In the genomic region with DNA sequence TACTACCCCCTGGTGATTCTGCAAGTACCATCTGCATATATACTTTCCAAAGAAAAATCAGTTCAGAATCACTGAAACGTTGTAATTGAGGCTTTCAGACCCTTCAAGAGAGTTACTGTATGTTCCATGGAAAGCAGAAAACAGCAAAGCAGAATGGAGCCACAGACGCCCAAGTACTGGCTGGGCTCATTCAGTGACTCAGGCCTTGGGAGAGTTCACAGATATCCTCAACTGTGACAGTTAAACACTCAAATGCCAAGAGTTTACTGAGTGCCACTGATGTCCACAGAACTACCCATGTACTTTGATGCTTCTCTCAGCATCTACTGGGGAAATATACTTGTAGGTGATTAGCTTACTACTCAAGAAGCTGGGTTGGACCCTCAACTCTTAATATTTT, we compare ENCODE assay signal across 19 cellular contexts.
A peak's percentile ranks its signal among the peaks of the same experiment; 100 is the strongest.
DNase-seq lines count a peak whose midpoint lies in the region; ATAC-seq, FAIRE-seq and TF ChIP-seq lines count a peak whose summit lies in the region.
"Had no signal": no experiment of that assay in that cellular context is flagged by ENCODE, and none has a peak within 500 bp of the region (broad histone marks: within the 10 kb centered on the region; RNA-seq: fewer than 3 reads in every experiment).

No MANE protein-coding gene starts in this region.

- no peak overlapping the region for H3K27ac ChIP-seq in right atrium auricular region
- H3K27ac ChIP-seq in naive thymus-derived CD4-positive, alpha-beta T cell (ENCODE audit: low read depth, low read length), result no peak overlapping the region
- no peak overlapping the region for H3K27ac ChIP-seq in SJCRH30

- CTCF ChIA-PET in naive thymus-derived CD4-positive, alpha-beta T cell (lab: Charles Lee), result no interaction called here

- H3K4me1 ChIP-seq in right atrium auricular region, result peaks cover 0 to 43% of the 10 kb centered on the region in 2 donors
- no peaks in the 10 kb centered on the region for H3K4me1 ChIP-seq in naive thymus-derived CD4-positive, alpha-beta T cell (ENCODE audit: control insufficient read depth in 2 of 2, insufficient read depth in 2 of 2, low read length in 2 of 2)
- peaks cover 4% of the 10 kb centered on the region; the same call in 1 of the 2 replicates for H3K4me1 ChIP-seq in SJCRH30

- intact Hi-C loops in Right ventricle myocardium superior (cut with DNase I), result no loop called here
- intact Hi-C loops in naive thymus-derived CD4-positive, alpha-beta T cell (cut with micrococcal nuclease), result no loop called here

- FAIRE-seq in bronchial epithelial cell (lab: Jason Lieb, UNC), result peak; percentile 55
- FAIRE-seq: K562 had no signal

- H3K36me3 ChIP-seq in right atrium auricular region (no peaks in the 10 kb centered on the region), bronchial epithelial cell (ENCODE audit: control insufficient read depth, insufficient read depth, low read length) (no peaks in the 10 kb centered on the region), SJCRH30 (no peaks in the 10 kb centered on the region)
- H3K36me3 ChIP-seq in naive thymus-derived CD4-positive, alpha-beta T cell (ENCODE audit: control insufficient read depth in 2 of 3, insufficient read depth in 3 of 3, low read length in 3 of 3), result no peaks in the 10 kb centered on the region

- peak overlapping the region; percentile 86 for H3K27ac Mint-ChIP-seq in memory B cell
- H3K27ac Mint-ChIP-seq in naive thymus-derived CD4-positive, alpha-beta T cell, result no peak overlapping the region
- H3K27ac Mint-ChIP-seq: CD4-positive, alpha-beta memory T cell had no signal

- DNase-seq in Right ventricle myocardium superior (no peak), right atrium auricular region (ENCODE audit: low spot score) (no peak), bronchial epithelial cell (ENCODE audit: low read depth) (no peak), memory B cell (ENCODE audit: low spot score in 2 of 2) (no peak), midbrain (lab: John Stamatoyannopoulos, UW) (no peak), cortex of kidney (lab: John Stamatoyannopoulos, UW) (no peak), SJCRH30 (no peak)
- DNase-seq in naive thymus-derived CD4-positive, alpha-beta T cell, result no peak
- DNase-seq: 8988T; Calu3; CD4-positive, alpha-beta memory T cell; DMS53; NCI-H1105; NCI-H1694; NCI-H2081 treated with DMSO at 0.1 percent for 48 hours; NK-92 treated with Interleukin-12 subunit alpha and Interleukin-12 subunit beta, amount 100 ng/mL, for 24 hours; OCI-M1; SIG-M5 had no signal

- peaks cover 18% of the 10 kb centered on the region for H3K36me3 Mint-ChIP-seq in memory B cell
- no peaks in the 10 kb centered on the region for H3K36me3 Mint-ChIP-seq in naive thymus-derived CD4-positive, alpha-beta T cell
- H3K36me3 Mint-ChIP-seq: CD4-positive, alpha-beta memory T cell had no signal

- H3K27me3 ChIP-seq in right atrium auricular region (no peaks in the 10 kb centered on the region), bronchial epithelial cell (ENCODE audit: control insufficient read depth, insufficient read depth, low read length) (no peaks in the 10 kb centered on the region), SJCRH30 (no peaks in the 10 kb centered on the region)
- H3K27me3 ChIP-seq in naive thymus-derived CD4-positive, alpha-beta T cell (ENCODE audit: control insufficient read depth in 2 of 2, insufficient read depth in 2 of 2, low read length in 2 of 2), result no peaks in the 10 kb centered on the region

- peak; percentile 67 for ATAC-seq in Right ventricle myocardium superior (ENCODE audit: poor library complexity)
- no peak for ATAC-seq in memory B cell (ENCODE audit: low read depth)
- no peak for ATAC-seq in naive thymus-derived CD4-positive, alpha-beta T cell
- ATAC-seq: K562 had no signal

- H3K9me3 ChIP-seq in right atrium auricular region (no peaks in the 10 kb centered on the region), SJCRH30 (replicated peaks) (no peaks in the 10 kb centered on the region)
- no peaks in the 10 kb centered on the region for H3K9me3 ChIP-seq in naive thymus-derived CD4-positive, alpha-beta T cell (ENCODE audit: control insufficient read depth in 2 of 3, low read length in 3 of 3)

- H3K27me3 Mint-ChIP-seq in memory B cell, result no peaks in the 10 kb centered on the region
- H3K27me3 Mint-ChIP-seq in naive thymus-derived CD4-positive, alpha-beta T cell, result no peaks in the 10 kb centered on the region
- H3K27me3 Mint-ChIP-seq: CD4-positive, alpha-beta memory T cell had no signal

- H3K4me1 Mint-ChIP-seq in memory B cell, result peaks cover 46% of the 10 kb centered on the region
- peaks cover 0 to 3% (median 0%) of the 10 kb centered on the region in 7 donors for H3K4me1 Mint-ChIP-seq in naive thymus-derived CD4-positive, alpha-beta T cell
- H3K4me1 Mint-ChIP-seq: CD4-positive, alpha-beta memory T cell had no signal

- no peaks in the 10 kb centered on the region for H3K9me3 Mint-ChIP-seq in memory B cell
- H3K9me3 Mint-ChIP-seq in naive thymus-derived CD4-positive, alpha-beta T cell, result peaks cover 0 to 2% (median 0%) of the 10 kb centered on the region in 11 donors
- H3K9me3 Mint-ChIP-seq: CD4-positive, alpha-beta memory T cell had no signal

- no peak overlapping the region for H3K4me3 Mint-ChIP-seq in memory B cell
- no peak overlapping the region for H3K4me3 Mint-ChIP-seq in naive thymus-derived CD4-positive, alpha-beta T cell
- H3K4me3 Mint-ChIP-seq: CD4-positive, alpha-beta memory T cell had no signal

- H3K4me3 ChIP-seq in right atrium auricular region (no peak overlapping the region), bronchial epithelial cell (ENCODE audit: low read depth, low read length) (no peak overlapping the region), SJCRH30 (no peak overlapping the region)
- no peak overlapping the region for H3K4me3 ChIP-seq in naive thymus-derived CD4-positive, alpha-beta T cell (ENCODE audit: low read length)
- H3K4me3 ChIP-seq: K562 had no signal

- TF ChIP-seq CTCF in right atrium auricular region (IDR thresholded peaks at IDR 0.05) (no peak), bronchial epithelial cell (IDR thresholded peaks at IDR 0.05; ENCODE audit: insufficient read depth, low read length, severe bottlenecking) (no peak)

- POLR2A ChIA-PET in naive thymus-derived CD4-positive, alpha-beta T cell (lab: Charles Lee), result no interaction called here
